In the genomic region with DNA sequence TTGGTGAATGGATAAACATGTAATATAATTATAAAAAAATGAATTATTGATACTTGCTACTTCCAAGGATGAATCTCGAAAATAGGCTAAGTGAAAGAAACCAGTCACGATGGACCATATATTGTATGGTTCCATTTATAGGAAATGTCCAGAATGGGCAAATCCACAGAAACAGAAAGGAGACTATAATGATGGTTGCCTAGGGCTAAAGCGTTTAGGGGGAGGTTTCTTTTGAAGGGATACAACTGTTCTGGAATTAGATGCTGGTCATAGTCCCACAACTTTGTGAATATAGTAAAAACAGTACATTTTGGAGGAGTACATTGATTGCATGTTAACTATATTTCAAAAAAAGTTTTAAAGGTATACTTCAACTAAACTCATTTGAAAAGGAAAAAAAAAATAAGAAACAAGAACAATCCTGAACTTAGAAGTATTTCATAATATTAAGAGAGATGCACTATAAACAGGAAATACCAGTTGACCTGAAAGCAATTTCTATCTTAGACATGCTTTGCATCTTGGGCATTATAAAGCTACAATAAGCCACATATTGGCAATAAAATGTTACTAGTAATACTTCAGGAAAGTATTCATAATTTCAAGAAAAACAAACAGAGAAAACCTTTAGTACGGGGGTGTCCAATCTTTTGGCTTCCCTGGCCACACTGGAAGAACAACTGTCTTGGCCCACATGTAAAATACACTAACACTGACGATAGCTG, we compare ENCODE assay signal across 21 cellular contexts.
"Had no signal": no experiment of that assay in that cellular context is flagged by ENCODE, and none has a peak within 500 bp of the region (broad histone marks: within the 10 kb centered on the region; RNA-seq: fewer than 3 reads in every experiment).

No MANE protein-coding gene starts in this region.

- H3K9ac ChIP-seq: parathyroid adenoma had no signal

- H3K27me3 ChIP-seq: hepatocyte, tibial artery had no signal

- H3K9me3 Mint-ChIP-seq: activated B cell treated with CpG ODN at 0.5 μM for 24 hours; activated CD8-positive, alpha-beta T cell treated with anti-CD3 and anti-CD28 coated beads for 36 hours; activated naive CD8-positive, alpha-beta T cell treated with anti-CD3 and anti-CD28 coated beads for 36 hours; activated T-helper 1 cell treated with anti-CD3 and anti-CD28 coated beads, Interleukin-12 subunit alpha, Interleukin-12 subunit beta, Interleukin-2, Interleukin-4 antibody, amounts not matched to agents 30 ng/mL and 10 ng/mL and 1 ng/mL, durations not matched to agents 14 hours and 24 hours and 36 hours; naive thymus-derived CD4-positive, alpha-beta T cell; stimulated activated effector memory CD8-positive, alpha-beta T cell treated with anti-CD3 and anti-CD28 coated beads, Interleukin-12 subunit alpha, Interleukin-12 subunit beta, amount 100 ng/mL, for 72 hours had no signal

- H3K4me1 ChIP-seq: parathyroid adenoma, tibial artery had no signal

- H3K27ac ChIP-seq: hepatocyte, parathyroid adenoma, tibial artery had no signal

- H3K27me3 Mint-ChIP-seq: activated B cell treated with CpG ODN at 0.5 μM for 24 hours; activated CD8-positive, alpha-beta T cell treated with anti-CD3 and anti-CD28 coated beads for 36 hours; activated naive CD8-positive, alpha-beta T cell treated with anti-CD3 and anti-CD28 coated beads for 36 hours; naive thymus-derived CD4-positive, alpha-beta T cell; T-helper 17 cell had no signal

- ATAC-seq: activated CD8-positive, alpha-beta T cell treated with anti-CD3 and anti-CD28 coated beads for 36 hours; left lobe of liver; mucosa of descending colon; naive thymus-derived CD4-positive, alpha-beta T cell; stimulated activated effector memory CD8-positive, alpha-beta T cell treated with anti-CD3 and anti-CD28 coated beads, Interleukin-12 subunit alpha, Interleukin-12 subunit beta, amount 100 ng/mL, for 72 hours; T-helper 17 cell had no signal

- H3K4me2 ChIP-seq: hepatocyte had no signal

- H3K27ac Mint-ChIP-seq: activated B cell treated with CpG ODN at 0.5 μM for 24 hours; activated CD8-positive, alpha-beta T cell treated with anti-CD3 and anti-CD28 coated beads for 36 hours; activated naive CD8-positive, alpha-beta T cell treated with anti-CD3 and anti-CD28 coated beads for 36 hours; activated T-helper 1 cell treated with anti-CD3 and anti-CD28 coated beads, Interleukin-12 subunit alpha, Interleukin-12 subunit beta, Interleukin-2, Interleukin-4 antibody, amounts not matched to agents 30 ng/mL and 10 ng/mL and 1 ng/mL, durations not matched to agents 14 hours and 24 hours and 36 hours; stimulated activated effector memory CD8-positive, alpha-beta T cell treated with anti-CD3 and anti-CD28 coated beads, Interleukin-12 subunit alpha, Interleukin-12 subunit beta, amount 100 ng/mL, for 72 hours; T-helper 17 cell had no signal

- DNase-seq: activated B cell treated with CpG ODN at 0.5 μM for 24 hours; activated CD4-positive, alpha-beta T cell treated with anti-CD3 and anti-CD28 coated beads for 48 hours; activated CD8-positive, alpha-beta T cell treated with anti-CD3 and anti-CD28 coated beads for 36 hours; activated naive CD8-positive, alpha-beta T cell treated with anti-CD3 and anti-CD28 coated beads for 36 hours; anterior cingulate cortex; cerebellar nuclear complex; dermis blood vessel endothelial cell; mammary epithelial cell; mucosa of descending colon; naive thymus-derived CD4-positive, alpha-beta T cell; stimulated activated CD4-positive, alpha-beta T cell treated with anti-CD3 and anti-CD28 coated beads, Interleukin-12 subunit alpha, Interleukin-12 subunit beta, amount 100 ng/mL, for 4 hours; stimulated activated CD4-positive, alpha-beta T cell treated with anti-CD3 and anti-CD28 coated beads, Interleukin-2, amount 100 ng/mL, for 24 hours; T-helper 17 cell; tibial artery had no signal

- H3K4me3 Mint-ChIP-seq: activated B cell treated with CpG ODN at 0.5 μM for 24 hours; activated CD8-positive, alpha-beta T cell treated with anti-CD3 and anti-CD28 coated beads for 36 hours; activated naive CD8-positive, alpha-beta T cell treated with anti-CD3 and anti-CD28 coated beads for 36 hours; activated T-helper 1 cell treated with anti-CD3 and anti-CD28 coated beads, Interleukin-12 subunit alpha, Interleukin-12 subunit beta, Interleukin-2, Interleukin-4 antibody, amounts not matched to agents 30 ng/mL and 10 ng/mL and 1 ng/mL, durations not matched to agents 14 hours and 24 hours and 36 hours; naive thymus-derived CD4-positive, alpha-beta T cell; stimulated activated effector memory CD8-positive, alpha-beta T cell treated with anti-CD3 and anti-CD28 coated beads, Interleukin-12 subunit alpha, Interleukin-12 subunit beta, amount 100 ng/mL, for 72 hours; T-helper 17 cell had no signal

- H3K9me3 ChIP-seq: mucosa of descending colon, tibial artery had no signal

- FAIRE-seq: keratinocyte, urothelium cell line had no signal

- H3K4me3 ChIP-seq: hepatocyte, mucosa of descending colon, tibial artery had no signal
